ENCODE assay signal across 8 cellular contexts in the genomic region with DNA sequence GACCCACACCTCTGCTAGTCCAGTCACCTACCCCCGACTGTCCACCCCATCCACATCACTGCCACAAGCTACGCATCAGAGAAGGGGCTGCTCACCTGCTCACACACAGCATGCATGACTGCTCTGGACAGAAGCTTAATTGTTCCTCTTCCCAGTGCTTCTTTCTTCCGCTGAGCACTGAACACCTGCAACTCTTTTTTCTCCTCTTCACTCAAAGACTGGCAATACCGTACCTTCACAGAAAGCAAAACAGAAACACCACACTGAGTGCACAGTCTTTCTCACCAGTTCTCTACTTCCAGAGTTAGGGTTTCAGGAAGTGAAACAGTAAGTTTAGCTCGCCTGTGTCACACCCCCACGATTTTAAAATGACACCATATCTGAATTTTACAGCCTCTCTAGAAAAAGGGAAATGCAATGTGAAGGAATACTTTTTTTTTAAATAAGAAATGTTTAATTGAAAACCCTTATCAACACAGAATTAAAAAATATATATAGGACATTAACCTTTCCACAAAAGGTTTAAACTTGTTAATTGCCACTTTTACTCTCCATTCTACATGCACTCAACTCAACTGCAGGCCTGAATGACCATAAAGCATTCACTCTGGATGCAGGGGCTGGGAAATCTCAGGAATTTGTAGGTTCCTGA.
DNase-seq lines count a peak whose midpoint lies in the region; ATAC-seq and TF ChIP-seq lines count a peak whose summit lies in the region.

No MANE protein-coding gene starts in this region.

- H2AFZ ChIP-seq in MM.1S (ENCODE audit: low read length) = peak overlapping the region; percentile 28

- H3F3A ChIP-seq in MM.1S (ENCODE audit: insufficient read depth, low read length) = peaks cover 26% of the 10 kb centered on the region

- no peaks in the 10 kb centered on the region for H3K9me3 Mint-ChIP-seq in activated CD4-positive, alpha-beta T cell treated with anti-CD3 and anti-CD28 coated beads for 36 hours (ENCODE audit: low read depth)
- H3K9me3 Mint-ChIP-seq in immature natural killer cell (no peaks in the 10 kb centered on the region), type B pancreatic cell (no peaks in the 10 kb centered on the region)

- CTCF ChIA-PET in activated CD4-positive, alpha-beta T cell treated with anti-CD3 and anti-CD28 coated beads for 36 hours (lab: Charles Lee) = interaction anchor here (0.6 to 3.7 kb wide), 4 partner anchors 10 to 173 kb away, joined by 3 to 18 read pairs (median 3); no protein-coding TSS in a partner anchor

- H3K36me3 ChIP-seq in MM.1S (replicated peaks; ENCODE audit: insufficient read depth, low read length) = no peaks in the 10 kb centered on the region
- H3K36me3 ChIP-seq in WERI-Rb-1 = no peaks in the 10 kb centered on the region

- no peaks in the 10 kb centered on the region for H4K20me1 ChIP-seq in MM.1S (ENCODE audit: insufficient read depth, low read length)

- peak overlapping the region; percentile 29; the same call in 1 of the 2 replicates for H3K9ac ChIP-seq in MM.1S (ENCODE audit: low read length)

- H3K27me3 ChIP-seq in MM.1S (replicated peaks; ENCODE audit: insufficient read depth, low read length) (no peaks in the 10 kb centered on the region), WERI-Rb-1 (ENCODE audit: insufficient read depth, low read depth, severe bottlenecking) (no peaks in the 10 kb centered on the region)

- H3K4me3 ChIP-seq in MM.1S (ENCODE audit: low read length) (peak overlapping the region; percentile 53), WERI-Rb-1 (ENCODE audit: low read depth, low read length) (no peak overlapping the region)

- peak overlapping the region; percentile 6 for H3K27ac Mint-ChIP-seq in activated CD4-positive, alpha-beta T cell treated with anti-CD3 and anti-CD28 coated beads for 36 hours
- peak overlapping the region in 3 of 6 donors; percentile 5 to 52 (median 51) for H3K27ac Mint-ChIP-seq in immature natural killer cell
- no peak overlapping the region for H3K27ac Mint-ChIP-seq in type B pancreatic cell

- H3K4me1 Mint-ChIP-seq in activated CD4-positive, alpha-beta T cell treated with anti-CD3 and anti-CD28 coated beads for 36 hours = peaks cover 16% of the 10 kb centered on the region
- peaks cover 21 to 27% of the 10 kb centered on the region in 2 donors for H3K4me1 Mint-ChIP-seq in immature natural killer cell
- H3K4me1 Mint-ChIP-seq in type B pancreatic cell (ENCODE audit: unreplicated experiment) = peaks cover 45% of the 10 kb centered on the region

- ATAC-seq in activated CD4-positive, alpha-beta T cell treated with anti-CD3 and anti-CD28 coated beads for 36 hours = peak; percentile 92
- peak; percentile 97 for ATAC-seq in GM21825 (IDR thresholded peaks at IDR 0.05; ENCODE audit: unreplicated experiment)

- intact Hi-C loops in activated CD4-positive, alpha-beta T cell treated with anti-CD3 and anti-CD28 coated beads for 36 hours (cut with DNase I, micrococcal nuclease) = no loop called here

- DNase-seq in activated CD4-positive, alpha-beta T cell treated with anti-CD3 and anti-CD28 coated beads for 36 hours = peak; percentile 7
- DNase-seq in activated CD4-positive, alpha-beta T cell treated with anti-CD3 and anti-CD28 coated beads, Interleukin-2, amount 50 U/mL, for 1 hour = no peak
- DNase-seq in MM.1S = peak; percentile 89
- DNase-seq in immature natural killer cell = no peak
- DNase-seq in NCI-H2227 (lab: John Stamatoyannopoulos, UW; ENCODE audit: unreplicated experiment) = no peak
- no peak for DNase-seq in type B pancreatic cell (ENCODE audit: extremely low spot score, unreplicated experiment)
- DNase-seq in WERI-Rb-1 = no peak

- TF ChIP-seq CTCF in MM.1S (IDR thresholded peaks at IDR 0.05; ENCODE audit: low read length) (no peak), type B pancreatic cell (conservative IDR thresholded peaks at IDR 0.05) (no peak), WERI-Rb-1 (IDR thresholded peaks at IDR 0.05; ENCODE audit: low read depth, low read length) (no peak)

- H3K27ac ChIP-seq in MM.1S (ENCODE audit: low read length) = peak overlapping the region; percentile 72
- H3K27ac ChIP-seq in WERI-Rb-1 = no peak overlapping the region

- POLR2A ChIA-PET in activated CD4-positive, alpha-beta T cell treated with anti-CD3 and anti-CD28 coated beads for 36 hours (lab: Charles Lee) = interaction anchor here (0.6 to 1.0 kb wide), 3 partner anchors 7 to 113 kb away, joined by 3 to 5 read pairs (median 3); no protein-coding TSS in a partner anchor

- H3K36me3 Mint-ChIP-seq in activated CD4-positive, alpha-beta T cell treated with anti-CD3 and anti-CD28 coated beads for 36 hours (ENCODE audit: low read depth) = no peaks in the 10 kb centered on the region
- H3K36me3 Mint-ChIP-seq in immature natural killer cell (no peaks in the 10 kb centered on the region), type B pancreatic cell (peaks cover 32% of the 10 kb centered on the region)

- H3K4me3 Mint-ChIP-seq in activated CD4-positive, alpha-beta T cell treated with anti-CD3 and anti-CD28 coated beads for 36 hours = peak overlapping the region; percentile 43
- H3K4me3 Mint-ChIP-seq in immature natural killer cell (peak overlapping the region; percentile 57 to 78 (median 72)), type B pancreatic cell (no peak overlapping the region)

- peaks cover 23% of the 10 kb centered on the region for H3K27me3 Mint-ChIP-seq in activated CD4-positive, alpha-beta T cell treated with anti-CD3 and anti-CD28 coated beads for 36 hours
- H3K27me3 Mint-ChIP-seq in immature natural killer cell (ENCODE audit: low read depth in 3 of 3) = peaks cover 0 to 10% (median 3%) of the 10 kb centered on the region in 3 donors
- no peaks in the 10 kb centered on the region for H3K27me3 Mint-ChIP-seq in type B pancreatic cell

- peaks cover 29% of the 10 kb centered on the region for H3K4me1 ChIP-seq in MM.1S (ENCODE audit: low read length)

- H3K79me2 ChIP-seq in MM.1S (ENCODE audit: low read length) = no peaks in the 10 kb centered on the region

- H3K9me2 ChIP-seq in MM.1S (replicated peaks; ENCODE audit: insufficient read depth, low read length) = no peaks in the 10 kb centered on the region

- H3K9me3 ChIP-seq in MM.1S (replicated peaks; ENCODE audit: insufficient read depth, low read length) (no peaks in the 10 kb centered on the region), WERI-Rb-1 (ENCODE audit: severe bottlenecking) (no peaks in the 10 kb centered on the region)

- peak overlapping the region; percentile 96 for H3K4me2 ChIP-seq in MM.1S (ENCODE audit: low read depth, low read length)

Comparison
In these comparisons a context has a peak if more than half of its experiments do, and no peak if none do; other contexts are left out.
1. DNase-seq: peak in activated CD4-positive, alpha-beta T cell treated with anti-CD3 and anti-CD28 coated beads for 36 hours (single experiment) and MM.1S (single experiment); none in activated CD4-positive, alpha-beta T cell treated with anti-CD3 and anti-CD28 coated beads, Interleukin-2, amount 50 U/mL, for 1 hour (single experiment), immature natural killer cell (0 of 3), NCI-H2227 (single experiment), type B pancreatic cell (single experiment) and WERI-Rb-1 (single experiment).